In genomic region chr2:9525266-9525665, GRCh38 we compare ENCODE assay signal across 20 cellular contexts.
"Had no signal": no experiment of that assay in that cellular context is flagged by ENCODE, and none has a peak within 500 bp of the region (broad histone marks: within the 10 kb centered on the region; RNA-seq: fewer than 3 reads in every experiment).

No MANE protein-coding gene starts in this region.

- DNase-seq: activated CD4-positive, alpha-beta T cell treated with anti-CD3 and anti-CD28 coated beads for 48 hours; activated CD4-positive, CD25-positive, alpha-beta regulatory T cell; activated CD8-positive, alpha-beta T cell treated with anti-CD3 and anti-CD28 coated beads for 36 hours; activated effector memory CD4-positive, alpha-beta T cell treated with Interleukin-2 at 50 U/mL for 16 hours; activated naive CD4-positive, alpha-beta T cell treated with anti-CD3 and anti-CD28 coated beads, Interleukin-2, amount 50 U/mL, for 16 hours; activated T-cell treated with anti-CD3 and anti-CD28 coated beads, Interleukin-2, amount 50 U/mL, for 4 hours; adrenal gland; foreskin keratinocyte; kidney glomerular epithelial cell; left ventricle myocardium superior; naive thymus-derived CD8-positive, alpha-beta T cell; ovary; sigmoid colon; spleen; stimulated activated naive CD4-positive, alpha-beta T cell; T-helper 9 cell; trophoblast cell had no signal

- H3K9me3 Mint-ChIP-seq: activated CD8-positive, alpha-beta T cell treated with anti-CD3 and anti-CD28 coated beads for 36 hours; activated T-cell treated with anti-CD3 and anti-CD28 coated beads, Interleukin-2, amount 50 U/mL, for 4 hours; memory B cell; naive thymus-derived CD8-positive, alpha-beta T cell had no signal

- H3K4me1 ChIP-seq: adrenal gland, foreskin keratinocyte, sigmoid colon, spleen, vagina had no signal

- ATAC-seq: activated CD8-positive, alpha-beta T cell treated with anti-CD3 and anti-CD28 coated beads for 36 hours; activated T-cell treated with anti-CD3 and anti-CD28 coated beads, Interleukin-2, amount 50 U/mL, for 4 hours; foreskin keratinocyte; left ventricle myocardium superior; naive thymus-derived CD8-positive, alpha-beta T cell had no signal

- H3K27ac ChIP-seq: adrenal gland, foreskin keratinocyte, ovary, sigmoid colon, SK-N-MC, spleen, vagina had no signal

- H3K4me3 ChIP-seq: adrenal gland, ovary, sigmoid colon, SK-N-MC, spleen, vagina had no signal

- H3K4me1 Mint-ChIP-seq: memory B cell; naive thymus-derived CD8-positive, alpha-beta T cell had no signal

- H3K36me3 ChIP-seq: ovary had no signal

- H3K27me3 Mint-ChIP-seq: activated CD8-positive, alpha-beta T cell treated with anti-CD3 and anti-CD28 coated beads for 36 hours; memory B cell; naive thymus-derived CD8-positive, alpha-beta T cell had no signal

- H3K4me3 Mint-ChIP-seq: activated CD8-positive, alpha-beta T cell treated with anti-CD3 and anti-CD28 coated beads for 36 hours; activated T-cell treated with anti-CD3 and anti-CD28 coated beads, Interleukin-2, amount 50 U/mL, for 4 hours; memory B cell; naive thymus-derived CD8-positive, alpha-beta T cell had no signal

- H3K27me3 ChIP-seq: adrenal gland, foreskin keratinocyte, ovary, sigmoid colon, spleen, vagina had no signal

- H3K9me3 ChIP-seq: adrenal gland, ovary, sigmoid colon, spleen, vagina had no signal

- H3K27ac Mint-ChIP-seq: activated CD8-positive, alpha-beta T cell treated with anti-CD3 and anti-CD28 coated beads for 36 hours; memory B cell had no signal
